ENCODE assay signal across 13 cellular contexts in genomic region chr1:94727846-94728715, GRCh38.
DNase-seq lines count a peak whose midpoint lies in the region; ATAC-seq, FAIRE-seq and TF ChIP-seq lines count a peak whose summit lies in the region.
"Had no signal": no experiment of that assay in that cellular context is flagged by ENCODE, and none has a peak within 500 bp of the region (broad histone marks: within the 10 kb centered on the region; RNA-seq: fewer than 3 reads in every experiment).

No MANE protein-coding gene starts in this region.

- peaks cover 44% of the 10 kb centered on the region for H3K4me1 ChIP-seq in PC-9 (replicated peaks; ENCODE audit: insufficient read depth)
- H3K4me1 ChIP-seq in endothelial cell of umbilical vein (ENCODE audit: control insufficient read depth, extremely low read depth, insufficient read depth, low read length), result peaks cover 17% of the 10 kb centered on the region
- H3K4me1 ChIP-seq in osteoblast (ENCODE audit: insufficient read depth, low read length), result peaks cover 34% of the 10 kb centered on the region

- H3K4me3 ChIP-seq in PC-9 (peak overlapping the region; percentile 1; the same call in 1 of the 2 replicates), endothelial cell of umbilical vein (replicated peaks in 1 of 3; ENCODE audit: insufficient read depth in 1 of 3, low read depth in 1 of 3, low read length in 3 of 3) (no peak overlapping the region), osteoblast (ENCODE audit: insufficient read depth, low read length) (no peak overlapping the region)
- H3K4me3 ChIP-seq: stomach had no signal

- H3K4me2 ChIP-seq in PC-9 (peak overlapping the region; percentile 66), endothelial cell of umbilical vein (ENCODE audit: insufficient read depth, low read length) (no peak overlapping the region), osteoblast (ENCODE audit: insufficient read depth, low read length) (peak overlapping the region; percentile 31)

- BruUV-seq in PC-9 (replicated peaks; lab: Mats Ljungman, UMichigan) (no TSS peak), endothelial cell of umbilical vein (replicated peaks; lab: Mats Ljungman, UMichigan) (no TSS peak)

- H3K27ac ChIP-seq in PC-9 (peak overlapping the region; percentile 85), endothelial cell of umbilical vein (ENCODE audit: insufficient read depth, low read depth, low read length) (no peak overlapping the region), osteoblast (ENCODE audit: low read depth, low read length) (no peak overlapping the region)

- H2AFZ ChIP-seq in PC-9, result no peak overlapping the region
- no peak overlapping the region for H2AFZ ChIP-seq in endothelial cell of umbilical vein (ENCODE audit: low read depth, low read length)
- H2AFZ ChIP-seq in osteoblast (ENCODE audit: low read length), result no peak overlapping the region

- H3K79me2 ChIP-seq in PC-9 (ENCODE audit: low read depth) (no peaks in the 10 kb centered on the region), endothelial cell of umbilical vein (ENCODE audit: control insufficient read depth, insufficient read depth, low read length) (no peaks in the 10 kb centered on the region), osteoblast (ENCODE audit: insufficient read depth, low read length) (no peaks in the 10 kb centered on the region)

- POLR2A ChIA-PET in PC-9 (lab: Charles Lee; ENCODE audit: unreplicated experiment) (interaction anchor here (0.6 to 1.5 kb wide), 9 partner anchors 65 to 197 kb away, joined by 3 to 11 read pairs (median 5); partner anchors contain the start of gene F3), endothelial cell of umbilical vein (lab: Charles Lee) (no interaction called here)

- H4K20me1 ChIP-seq in PC-9 (ENCODE audit: insufficient read depth) (no peaks in the 10 kb centered on the region), endothelial cell of umbilical vein (replicated peaks; ENCODE audit: control insufficient read depth, extremely low read depth, insufficient read depth, low read length) (no peaks in the 10 kb centered on the region), osteoblast (ENCODE audit: insufficient read depth, low read length) (peaks cover 3% of the 10 kb centered on the region)

- TF ChIP-seq POLR2A in endothelial cell of umbilical vein (IDR thresholded peaks at IDR 0.05; ENCODE audit: low read depth, low read length) (no peak), erythroblast (IDR thresholded peaks at IDR 0.05; ENCODE audit: low read length) (no peak)

- no peak for TF ChIP-seq CTCF in PC-9 (conservative IDR thresholded peaks at IDR 0.05)
- no peak for TF ChIP-seq CTCF in endothelial cell of umbilical vein (IDR thresholded peaks at IDR 0.05; ENCODE audit: extremely low read depth in 1 of 2, insufficient read depth in 1 of 2, low read depth in 1 of 2, low read length in 2 of 2)
- no peak for TF ChIP-seq CTCF in osteoblast (IDR thresholded peaks at IDR 0.05; ENCODE audit: extremely low read depth, low read depth, low read length)

- CTCF ChIA-PET in PC-9 (lab: Charles Lee), result no interaction called here
- CTCF ChIA-PET in endothelial cell of umbilical vein (lab: Charles Lee), result interaction anchor here (1.4 kb wide), 1 partner anchor 11 kb away, joined by 3 read pairs; no protein-coding TSS in a partner anchor

- peaks cover 6% of the 10 kb centered on the region; the same call in 1 of the 2 replicates for H3K36me3 ChIP-seq in PC-9 (ENCODE audit: low read depth)
- H3K36me3 ChIP-seq in endothelial cell of umbilical vein (ENCODE audit: control insufficient read depth in 2 of 2, extremely low read depth in 1 of 2, insufficient read depth in 2 of 2, low read length in 2 of 2), result no peaks in the 10 kb centered on the region
- H3K36me3 ChIP-seq in osteoblast (ENCODE audit: insufficient read depth, low read length), result no peaks in the 10 kb centered on the region
- H3K36me3 ChIP-seq: stomach had no signal

- intact Hi-C loops in PC-9 (cut with micrococcal nuclease; ENCODE audit: unreplicated experiment) (loop anchor here (1.0 to 5.0 kb wide), 9 partner anchors 44 to 314 kb away; partner anchors contain the start of gene F3), endothelial cell of umbilical vein (cut with micrococcal nuclease) (loop anchor here (2.0 kb wide), 2 partner anchors 63 to 67 kb away; no protein-coding TSS in a partner anchor)

- peaks cover 32% of the 10 kb centered on the region for H3F3A ChIP-seq in PC-9 (ENCODE audit: insufficient read depth, low read depth)

- H3K9ac ChIP-seq in endothelial cell of umbilical vein (replicated peaks; ENCODE audit: extremely low read depth, insufficient read depth, low read length), result no peak overlapping the region

- H3K9me1 ChIP-seq in endothelial cell of umbilical vein (replicated peaks; ENCODE audit: control insufficient read depth, extremely low read depth, insufficient read depth, low read length), result no peaks in the 10 kb centered on the region

- H3K9me3 ChIP-seq in PC-9 (ENCODE audit: insufficient read depth, low read depth), result no peaks in the 10 kb centered on the region
- no peaks in the 10 kb centered on the region for H3K9me3 ChIP-seq in endothelial cell of umbilical vein (replicated peaks; ENCODE audit: control insufficient read depth, insufficient read depth, low read length)
- no peaks in the 10 kb centered on the region for H3K9me3 ChIP-seq in osteoblast (ENCODE audit: low read depth, low read length)
- H3K9me3 ChIP-seq: stomach had no signal

- DNase-seq in COLO829 (ENCODE audit: low spot score) (peak; percentile 60), PC-9 (peak; percentile 83 to 100), endothelial cell of umbilical vein (ENCODE audit: low read depth, low spot score) (peak; percentile 73), osteoblast (ENCODE audit: insufficient read length, low spot score, missing footprints) (peak; percentile 76), hypothalamus (lab: John Stamatoyannopoulos, UW) (no peak), KBM-7 (no peak), erythroblast (lab: John Stamatoyannopoulos, UW) (no peak)
- DNase-seq: activated CD8-positive, alpha-beta memory T cell treated with anti-CD3 and anti-CD28 coated beads, Interleukin-2, amount 10 ng/mL, durations not matched to agents 7 days and 5 days; kidney; MM.1S; stomach had no signal

- peak; percentile 49 for FAIRE-seq in endothelial cell of umbilical vein (lab: Jason Lieb, UNC)
- FAIRE-seq: kidney had no signal

- no peak for ATAC-seq in HG02973 (IDR thresholded peaks at IDR 0.05; ENCODE audit: unreplicated experiment)
- ATAC-seq: activated CD8-positive, alpha-beta memory T cell treated with anti-CD3 and anti-CD28 coated beads, Interleukin-2, amount 10 ng/mL, durations not matched to agents 7 days and 5 days; right cardiac atrium had no signal

- in situ Hi-C loops in KBM-7 (cut with MboI; ENCODE audit: low pct_unique_long_range_greater_than_20kb, low sequenced_read_pairs), result no loop called here

- no peaks in the 10 kb centered on the region for H3K9me2 ChIP-seq in PC-9 (ENCODE audit: insufficient read depth)

- dilution Hi-C loops in endothelial cell of umbilical vein (cut with MboI; ENCODE audit: extremely low pct_ligation_motif_present, low sequenced_read_pairs), result no loop called here

- no peaks in the 10 kb centered on the region for H3K27me3 ChIP-seq in PC-9 (ENCODE audit: insufficient read depth, low read depth)
- H3K27me3 ChIP-seq in endothelial cell of umbilical vein (ENCODE audit: control insufficient read depth in 2 of 2, insufficient read depth in 2 of 2, low read length in 2 of 2), result no peaks in the 10 kb centered on the region
- H3K27me3 ChIP-seq in osteoblast (ENCODE audit: insufficient read depth, low read length), result peaks cover 7% of the 10 kb centered on the region
- H3K27me3 ChIP-seq: stomach had no signal

TF ChIP-seq in endothelial cell of umbilical vein, 7 proteins besides CTCF, POLR2A, EP300 and RAD21:
- TF ChIP-seq POLR2AphosphoS5 (IDR thresholded peaks at IDR 0.05; ENCODE audit: insufficient read depth, low read depth, low read length) (no peak), FOS (IDR thresholded peaks at IDR 0.05; ENCODE audit: borderline replicate concordance, insufficient read depth, low read length) (peak; percentile 79), JUN (IDR thresholded peaks at IDR 0.05; ENCODE audit: borderline replicate concordance, insufficient read depth, insufficient read length, low read depth) (peak; percentile 50)

Comparison
In these comparisons a context has a peak if more than half of its experiments do, and no peak if none do; other contexts are left out.
1. DNase-seq: peak in COLO829 (single experiment), PC-9 (2 of 2), endothelial cell of umbilical vein (single experiment) and osteoblast (single experiment); none in hypothalamus (0 of 51), KBM-7 (single experiment) and erythroblast (0 of 2).